8 cellular contexts compared by ENCODE assay signal in the genomic region with DNA sequence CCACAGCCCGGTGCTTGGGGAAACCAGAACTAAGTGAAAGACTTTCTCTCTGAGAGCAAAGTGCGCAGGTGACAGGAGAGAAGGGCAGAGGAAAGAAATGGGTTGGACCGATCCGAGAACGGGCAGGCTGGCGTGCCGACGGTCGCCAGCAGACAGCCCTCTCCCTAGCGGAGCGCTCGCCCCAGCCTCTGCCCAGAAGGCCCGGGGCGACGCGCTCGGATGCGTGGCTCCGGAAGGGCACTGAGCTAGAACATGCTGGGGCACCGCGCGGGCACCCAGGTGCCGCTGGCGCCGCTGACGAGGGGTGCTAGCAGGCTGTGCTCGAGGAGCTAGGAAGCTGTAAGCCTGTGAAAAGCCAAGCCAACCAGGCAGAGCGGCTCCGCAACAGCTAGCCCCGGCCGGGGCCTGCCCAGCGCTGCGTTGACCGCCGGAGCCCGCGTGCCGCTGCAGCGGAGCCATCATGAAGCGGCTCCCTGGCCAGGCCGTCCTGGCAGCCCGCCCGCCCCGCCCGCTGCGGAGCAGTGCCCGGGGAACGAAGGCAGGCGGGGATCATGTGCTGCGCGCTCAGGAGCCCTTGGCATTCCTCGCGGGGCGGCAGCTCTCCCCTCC. TPM values are rescaled to one million over a fixed set of nuclear protein-coding genes. Genes with fewer than 3 reads are reported as not detected.
DNase-seq lines count a peak whose midpoint lies in the region; TF ChIP-seq lines count a peak whose summit lies in the region.

No MANE protein-coding gene starts in this region.

- peak overlapping the region; percentile 64 for H4K91ac ChIP-seq in mesenchymal stem cell (ENCODE audit: low read length)

- no peaks in the 10 kb centered on the region for H3K36me3 Mint-ChIP-seq in endothelial cell (ENCODE audit: low read depth, unreplicated experiment)

- DNase-seq in GM10266 (ENCODE audit: extremely low spot score), result peak; percentile 32
- peak; percentile 28 to 68 for DNase-seq in HAP-1 (ENCODE audit: low spot score in 2 of 2)
- peak; percentile 30 for DNase-seq in NCI-H1092 treated with DMSO at 0.1 percent for 48 hours (lab: John Stamatoyannopoulos, UW)
- peak; percentile 77 for DNase-seq in activated CD8-positive, alpha-beta memory T cell treated with anti-CD3 and anti-CD28 coated beads, Interleukin-2, amount 50 U/mL, for 48 hours
- DNase-seq in endothelial cell (ENCODE audit: low spot score), result peak; percentile 60
- DNase-seq in mesenchymal stem cell, result peak; percentile 65
- DNase-seq in stimulated activated CD8-positive, alpha-beta memory T cell treated with anti-CD3 and anti-CD28 coated beads, Interleukin-2, amount 100 ng/mL, for 48 hours (ENCODE audit: low read depth in 2 of 2), result peak; percentile 16 to 31
- DNase-seq in Karpas-422, result no peak

- peak overlapping the region; percentile 62 for H2BK15ac ChIP-seq in mesenchymal stem cell (ENCODE audit: low read depth, poor library complexity, severe bottlenecking)

- H4K8ac ChIP-seq in mesenchymal stem cell (ENCODE audit: low read length), result peak overlapping the region; percentile 57

- no peaks in the 10 kb centered on the region for H4K20me1 ChIP-seq in Karpas-422 (ENCODE audit: insufficient read depth, low read depth, low read length)

- no peak overlapping the region for H3K27ac Mint-ChIP-seq in endothelial cell (ENCODE audit: unreplicated experiment)

- H3K4me3 ChIP-seq in HAP-1, result peak overlapping the region; percentile 32
- peak overlapping the region; percentile 58 to 70 for H3K4me3 ChIP-seq in mesenchymal stem cell (ENCODE audit: insufficient read depth in 1 of 2, low read depth in 1 of 2, low read length in 2 of 2)
- no peak overlapping the region for H3K4me3 ChIP-seq in Karpas-422 (ENCODE audit: low read length)

- H3K27ac ChIP-seq in mesenchymal stem cell (ENCODE audit: low read length, poor library complexity, severe bottlenecking) (peak overlapping the region; percentile 55), Karpas-422 (ENCODE audit: low read length) (no peak overlapping the region)

- H3K9me2 ChIP-seq in Karpas-422 (replicated peaks; ENCODE audit: insufficient read depth, low read length), result no peaks in the 10 kb centered on the region

- WGBS in mesenchymal stem cell, result under 1% methylated on average over 47 of the region's 54 CpGs

- H3K36me3 ChIP-seq in HAP-1 (replicated peaks), result no peaks in the 10 kb centered on the region
- H3K36me3 ChIP-seq in mesenchymal stem cell (ENCODE audit: control insufficient read depth in 1 of 2, insufficient read depth in 2 of 2, low read depth in 1 of 2, low read length in 2 of 2), result no peaks in the 10 kb centered on the region
- H3K36me3 ChIP-seq in Karpas-422 (ENCODE audit: insufficient read depth, low read length), result no peaks in the 10 kb centered on the region

- peak overlapping the region; percentile 69 for H3K4me2 ChIP-seq in mesenchymal stem cell (ENCODE audit: low read length, poor library complexity, severe bottlenecking)
- H3K4me2 ChIP-seq in Karpas-422 (ENCODE audit: low read depth, low read length, poor library complexity, severe bottlenecking), result no peak overlapping the region

- H3K4me1 ChIP-seq in HAP-1 (peaks cover 13% of the 10 kb centered on the region), mesenchymal stem cell (ENCODE audit: control insufficient read depth, insufficient read depth, low read depth, low read length) (peaks cover 2% of the 10 kb centered on the region), Karpas-422 (ENCODE audit: low read length) (no peaks in the 10 kb centered on the region)

- peak overlapping the region in 1 of 2 experiments; percentile 10 for H3K23ac ChIP-seq in mesenchymal stem cell (ENCODE audit: low read length in 2 of 2)

- H3K27me3 ChIP-seq in HAP-1 (ENCODE audit: low read depth) (no peaks in the 10 kb centered on the region), mesenchymal stem cell (ENCODE audit: control insufficient read depth in 1 of 2, insufficient read depth in 1 of 2, low read length in 2 of 2) (no peaks in the 10 kb centered on the region), Karpas-422 (ENCODE audit: low read length) (no peaks in the 10 kb centered on the region)

- peak overlapping the region; percentile 24 to 73 for H3K4ac ChIP-seq in mesenchymal stem cell (ENCODE audit: low read depth in 1 of 2, low read length in 2 of 2)

- peak overlapping the region; percentile 86 for H3K9ac ChIP-seq in mesenchymal stem cell (ENCODE audit: low read length)
- H3K9ac ChIP-seq in Karpas-422 (ENCODE audit: low read length), result no peak overlapping the region

- H3K9me3 Mint-ChIP-seq in endothelial cell (ENCODE audit: unreplicated experiment), result no peaks in the 10 kb centered on the region

- no peaks in the 10 kb centered on the region for H3K79me1 ChIP-seq in mesenchymal stem cell (replicated peaks; ENCODE audit: low read length, poor library complexity, severe bottlenecking)

- peaks cover 1% of the 10 kb centered on the region for H3K27me3 Mint-ChIP-seq in endothelial cell (ENCODE audit: unreplicated experiment)

- H3K9me3 ChIP-seq in HAP-1, result no peaks in the 10 kb centered on the region
- H3K9me3 ChIP-seq in mesenchymal stem cell (ENCODE audit: control insufficient read depth, low read length), result no peaks in the 10 kb centered on the region
- no peaks in the 10 kb centered on the region for H3K9me3 ChIP-seq in Karpas-422 (ENCODE audit: low read length)

- H2BK5ac ChIP-seq in mesenchymal stem cell (ENCODE audit: low read depth, low read length, poor library complexity, severe bottlenecking), result no peak overlapping the region

- in situ Hi-C loops in HAP-1 (cut with MboI; ENCODE audit: low sequenced_read_pairs), result no loop called here

- H2AFZ ChIP-seq in mesenchymal stem cell (ENCODE audit: low read depth, low read length) (peak overlapping the region; percentile 83), Karpas-422 (ENCODE audit: low read length) (no peak overlapping the region)

- no peaks in the 10 kb centered on the region for H3K79me2 ChIP-seq in Karpas-422 (ENCODE audit: low read length)

- peak overlapping the region; percentile 58 to 62 for H3K18ac ChIP-seq in mesenchymal stem cell (ENCODE audit: low read depth in 1 of 2, low read length in 2 of 2)

- peak overlapping the region; percentile 84 for H3K4me3 Mint-ChIP-seq in endothelial cell (ENCODE audit: unreplicated experiment)

- H3K4me1 Mint-ChIP-seq in endothelial cell (ENCODE audit: unreplicated experiment), result no peaks in the 10 kb centered on the region

- peak overlapping the region; percentile 13 for H2BK120ac ChIP-seq in mesenchymal stem cell (ENCODE audit: low read depth, low read length)

- H2BK12ac ChIP-seq in mesenchymal stem cell (ENCODE audit: low read length in 2 of 2), result peak overlapping the region; percentile 16 to 75

- no peak overlapping the region for H2AK5ac ChIP-seq in mesenchymal stem cell (ENCODE audit: low read length, severe bottlenecking)

- TF ChIP-seq CTCF in GM10266 (IDR thresholded peaks at IDR 0.05; ENCODE audit: control insufficient read depth, insufficient read depth, low read depth, missing control alignments), result no peak
- TF ChIP-seq CTCF in endothelial cell (IDR thresholded peaks at IDR 0.05; ENCODE audit: unreplicated experiment), result no peak

- H3K14ac ChIP-seq in mesenchymal stem cell (ENCODE audit: low read length in 2 of 2), result peak overlapping the region in 1 of 2 experiments; percentile 78

RNA-seq across cellular contexts. Expression of a gene that starts 22.1 kb away (rescaled TPM):
- total RNA-seq in endothelial cell (ENCODE audit: unreplicated experiment), result 59.6 TPM
- polyA plus RNA-seq in mesenchymal stem cell (2013, experiment 1 of 2), result 60.2 TPM
- polyA plus RNA-seq in mesenchymal stem cell (2013, experiment 2 of 2), result 61.9 TPM
- total RNA-seq in Karpas-422 (2014; rRNA removed; shearing (Covaris generic); ENCODE audit: low replicate concordance), result 0.87 and 2.5 TPM in 2 replicates

Comparison
In these comparisons a context has a peak if more than half of its experiments do, and no peak if none do; other contexts are left out.
1. RNA of a gene that starts 22.1 kb away (total RNA-seq): 59.6 TPM in endothelial cell (single experiment); 0.87 to 2.5 TPM in Karpas-422; every median in the first group is over 10 times any median in the second.